ENCODE assay signal across 19 cellular contexts in the genomic region with DNA sequence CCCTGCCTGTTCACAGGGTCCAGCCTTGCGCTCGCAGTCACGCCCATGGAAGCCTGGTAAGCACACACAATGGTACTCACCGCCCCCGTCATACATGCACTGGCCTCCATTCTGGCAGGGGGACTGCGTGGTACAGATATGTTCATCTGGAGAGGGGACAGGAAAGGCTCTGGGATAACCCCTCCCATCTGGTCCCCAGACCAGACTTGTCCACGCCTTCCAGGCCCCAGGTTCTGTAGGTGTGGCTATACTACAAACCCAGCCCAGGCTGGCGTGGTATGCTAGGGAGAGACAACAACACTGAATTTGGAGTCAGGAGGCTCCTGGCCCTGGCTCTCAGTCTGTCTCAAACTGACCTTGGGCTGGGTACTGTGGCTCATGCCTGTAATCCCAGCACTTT. TPM values are rescaled to one million over a fixed set of nuclear protein-coding genes. Genes with fewer than 3 reads are reported as not detected.
DNase-seq lines count a peak whose midpoint lies in the region; ATAC-seq and TF ChIP-seq lines count a peak whose summit lies in the region.
"Had no signal": no experiment of that assay in that cellular context is flagged by ENCODE, and none has a peak within 500 bp of the region (broad histone marks: within the 10 kb centered on the region; RNA-seq: fewer than 3 reads in every experiment).

No MANE protein-coding gene starts in this region.

- peaks cover 2% of the 10 kb centered on the region for H3K27me3 Mint-ChIP-seq in memory B cell

- ATAC-seq in right cardiac atrium (no peak), memory B cell (ENCODE audit: low read depth) (no peak)
- ATAC-seq in stimulated activated effector memory CD8-positive, alpha-beta T cell treated with anti-CD3 and anti-CD28 coated beads, Interleukin-12 subunit alpha, Interleukin-12 subunit beta, amount 100 ng/mL, for 72 hours: no peak
- ATAC-seq: A549; CD8-positive, alpha-beta T cell; GM12878 had no signal

- peaks cover 18% of the 10 kb centered on the region for H3K4me1 Mint-ChIP-seq in memory B cell
- peaks cover 23% of the 10 kb centered on the region for H3K4me1 Mint-ChIP-seq in stimulated activated effector memory CD8-positive, alpha-beta T cell treated with anti-CD3 and anti-CD28 coated beads, Interleukin-12 subunit alpha, Interleukin-12 subunit beta, amount 100 ng/mL, for 72 hours

- H3K4me3 ChIP-seq in left ventricle myocardium inferior (no peak overlapping the region), right cardiac atrium (ENCODE audit: low read length) (no peak overlapping the region), esophagus squamous epithelium (no peak overlapping the region)
- H3K4me3 ChIP-seq: A549, BLaER1, GM12878 had no signal

- H3K36me3 Mint-ChIP-seq in memory B cell: peaks cover 16% of the 10 kb centered on the region
- H3K36me3 Mint-ChIP-seq in stimulated activated effector memory CD8-positive, alpha-beta T cell treated with anti-CD3 and anti-CD28 coated beads, Interleukin-12 subunit alpha, Interleukin-12 subunit beta, amount 100 ng/mL, for 72 hours: peaks cover 42% of the 10 kb centered on the region

- H3K27ac ChIP-seq in left ventricle myocardium inferior (replicated peaks) (peak overlapping the region; percentile 52), right cardiac atrium (ENCODE audit: low read length) (no peak overlapping the region), esophagus squamous epithelium (peak overlapping the region; percentile 0 to 44 (median 28))
- H3K27ac ChIP-seq: 22Rv1, A549, BLaER1 had no signal

- WGBS in right cardiac atrium: 93% methylated on average over 8 of the region's 8 CpGs
- WGBS in esophagus squamous epithelium, 2 donors: 50 to 67% methylated on average over 2 to 7 of the region's 8 CpGs

- no peak for DNase-seq in left ventricle myocardium inferior
- no peak for DNase-seq in right cardiac atrium
- no peak for DNase-seq in esophagus squamous epithelium (lab: John Stamatoyannopoulos, UW)
- no peak for DNase-seq in memory B cell (ENCODE audit: low spot score in 2 of 2)
- DNase-seq in stimulated activated effector memory CD8-positive, alpha-beta T cell treated with anti-CD3 and anti-CD28 coated beads, Interleukin-12 subunit alpha, Interleukin-12 subunit beta, amount 100 ng/mL, for 72 hours (ENCODE audit: low spot score in 2 of 2): no peak
- no peak for DNase-seq in activated naive CD4-positive, alpha-beta T cell treated with Interleukin-2 at 50 U/mL for 16 hours
- no peak for DNase-seq in NCI-H82 (lab: John Stamatoyannopoulos, UW)
- DNase-seq in C1 segment of cervical spinal cord (lab: John Stamatoyannopoulos, UW): no peak
- DNase-seq: AML-193; Calu3; CD8-positive, alpha-beta T cell; DMS79 treated with DMSO at 0.1 percent for 48 hours; GF-D8; GOT3; H9 had no signal

- H3K27me3 ChIP-seq in left ventricle myocardium inferior (ENCODE audit: low read depth): peaks cover 21% of the 10 kb centered on the region
- no peaks in the 10 kb centered on the region for H3K27me3 ChIP-seq in right cardiac atrium (ENCODE audit: control insufficient read depth, insufficient read depth)
- H3K27me3 ChIP-seq in esophagus squamous epithelium: peaks cover 0 to 25% (median 4%) of the 10 kb centered on the region in 4 donors

- H3K4me1 ChIP-seq in left ventricle myocardium inferior (peaks cover 35% of the 10 kb centered on the region), right cardiac atrium (ENCODE audit: control insufficient read depth, insufficient read depth, low read length) (no peaks in the 10 kb centered on the region), esophagus squamous epithelium (peaks cover 6 to 49% (median 9%) of the 10 kb centered on the region in 3 donors)
- H3K4me1 ChIP-seq: BLaER1 had no signal

- H3K9me3 ChIP-seq in left ventricle myocardium inferior (replicated peaks): no peaks in the 10 kb centered on the region
- no peaks in the 10 kb centered on the region for H3K9me3 ChIP-seq in right cardiac atrium (ENCODE audit: control insufficient read depth, low read length)
- no peaks in the 10 kb centered on the region for H3K9me3 ChIP-seq in esophagus squamous epithelium
- H3K9me3 ChIP-seq: A549, BLaER1 had no signal

- H3K36me3 ChIP-seq in left ventricle myocardium inferior (peaks cover 45% of the 10 kb centered on the region), esophagus squamous epithelium (peaks cover 19 to 64% (median 27%) of the 10 kb centered on the region in 3 donors)

- TF ChIP-seq CTCF in left ventricle myocardium inferior (IDR thresholded peaks at IDR 0.05; ENCODE audit: borderline replicate concordance) (no peak), esophagus squamous epithelium (IDR thresholded peaks at IDR 0.05) (no peak)

- intact Hi-C loops in left ventricle myocardium inferior (cut with micrococcal nuclease) (loop anchor here (5.0 kb wide), 2 partner anchors 40 to 55 kb away; no protein-coding TSS in a partner anchor), right cardiac atrium (cut with DNase I) (loop anchor here in 1 of 4 donors (5.0 kb wide), 1 partner anchor 45 kb away; no protein-coding TSS in a partner anchor), esophagus squamous epithelium (cut with DNase I) (loop anchor here (5.0 kb wide), 1 partner anchor 45 kb away; no protein-coding TSS in a partner anchor)

- H3K9me3 Mint-ChIP-seq in memory B cell: no peaks in the 10 kb centered on the region
- H3K9me3 Mint-ChIP-seq in stimulated activated effector memory CD8-positive, alpha-beta T cell treated with anti-CD3 and anti-CD28 coated beads, Interleukin-12 subunit alpha, Interleukin-12 subunit beta, amount 100 ng/mL, for 72 hours: no peaks in the 10 kb centered on the region
- H3K9me3 Mint-ChIP-seq: CD8-positive, alpha-beta T cell; H9 had no signal

- peak overlapping the region; percentile 30 for H3K27ac Mint-ChIP-seq in memory B cell
- peak overlapping the region; percentile 80 for H3K27ac Mint-ChIP-seq in stimulated activated effector memory CD8-positive, alpha-beta T cell treated with anti-CD3 and anti-CD28 coated beads, Interleukin-12 subunit alpha, Interleukin-12 subunit beta, amount 100 ng/mL, for 72 hours
- H3K27ac Mint-ChIP-seq: CD8-positive, alpha-beta T cell; H9 had no signal

- no peak for TF ChIP-seq POLR2A in esophagus squamous epithelium (IDR thresholded peaks at IDR 0.05)

- H3K4me3 Mint-ChIP-seq in memory B cell: no peak overlapping the region
- H3K4me3 Mint-ChIP-seq in stimulated activated effector memory CD8-positive, alpha-beta T cell treated with anti-CD3 and anti-CD28 coated beads, Interleukin-12 subunit alpha, Interleukin-12 subunit beta, amount 100 ng/mL, for 72 hours: no peak overlapping the region
- H3K4me3 Mint-ChIP-seq: CD8-positive, alpha-beta T cell; H9 had no signal

RNA-seq across cellular contexts. Expression of a gene that starts 3.4 kb away (rescaled TPM):
- total RNA-seq in left ventricle myocardium inferior (3.3 TPM), right cardiac atrium (under 1 TPM in 3 of 4 donors, not detected in 1; 0.42 to 0.49 (median 0.47) TPM), esophagus squamous epithelium (10 to 100 TPM in 2 of 4 donors, 1 to 10 TPM in 2; 8.3 to 24.8 (median 12.6) TPM)
- 1.1 TPM for polyA plus RNA-seq in right cardiac atrium

RNA-seq across cellular contexts. Expression of a gene that starts 24.6 kb away (rescaled TPM):
- 11.7 TPM for total RNA-seq in left ventricle myocardium inferior
- total RNA-seq in right cardiac atrium: 10 to 100 TPM; 11.0 to 16.0 (median 14.0) TPM
- polyA plus RNA-seq in right cardiac atrium: 12.7 TPM
- total RNA-seq in esophagus squamous epithelium: 10 to 100 TPM; 10.8 to 23.9 (median 19.3) TPM

RNA-seq across cellular contexts. Expression of a gene that starts 25.4 kb away (rescaled TPM):
- total RNA-seq in left ventricle myocardium inferior (24.1 TPM), right cardiac atrium (10 to 100 TPM; 17.2 to 23.9 (median 20.1) TPM), esophagus squamous epithelium (10 to 100 TPM in 3 of 4 donors, 1 to 10 TPM in 1; 9.5 to 20.2 (median 10.9) TPM)
- 15.5 TPM for polyA plus RNA-seq in right cardiac atrium

RNA-seq across cellular contexts. Expression of a gene that starts 58.2 kb away (rescaled TPM):
- total RNA-seq in left ventricle myocardium inferior: 1.6 TPM
- 1 to 10 TPM in 3 of 4 donors, under 1 TPM in 1; 0.82 to 2.5 (median 1.7) TPM for total RNA-seq in right cardiac atrium
- polyA plus RNA-seq in right cardiac atrium: 1.1 TPM
- total RNA-seq in esophagus squamous epithelium: under 1 TPM in 3 of 4 donors, not detected in 1; 0.38 to 0.83 (median 0.64) TPM
- polyA plus RNA-seq: GM12878 had no signal
